29 cellular contexts compared by ENCODE assay signal in genomic region chr10:66803174-66803573, GRCh38.
"Had no signal": no experiment of that assay in that cellular context is flagged by ENCODE, and none has a peak within 500 bp of the region (broad histone marks: within the 10 kb centered on the region; RNA-seq: fewer than 3 reads in every experiment).

No MANE protein-coding gene starts in this region.

- H3K27ac Mint-ChIP-seq: immature natural killer cell; naive thymus-derived CD4-positive, alpha-beta T cell; natural killer cell treated with Interleukin-12 subunit alpha and Interleukin-12 subunit beta and Interleukin-15 and Interleukin-18, amount 100 ng/mL, for 72 hours; progenitor cell of endocrine pancreas; stimulated activated naive B cell treated with anti-CD40 and anti-IgM and Interleukin-4, amounts not matched to agents 10 μg/mL and 1 μg/mL and 100 μg/mL, for 72 hours had no signal

- H3K4me1 ChIP-seq: left lung, lower lobe of right lung, testis, thyroid gland, transverse colon, upper lobe of left lung, vagina had no signal

- H3K9me3 ChIP-seq: left lung, lower lobe of right lung, mucosa of descending colon, ovary, stomach, testis, thyroid gland, transverse colon, upper lobe of left lung, vagina had no signal

- H3K27ac ChIP-seq: left lung, lower lobe of right lung, ovary, skin epidermis, stomach, testis, thyroid gland, transverse colon, upper lobe of left lung, vagina had no signal

- H3K4me3 ChIP-seq: left lung, lower lobe of right lung, mucosa of descending colon, ovary, skin epidermis, stomach, testis, thyroid gland, transverse colon, upper lobe of left lung, vagina had no signal

- H3K36me3 Mint-ChIP-seq: immature natural killer cell; naive thymus-derived CD4-positive, alpha-beta T cell; stimulated activated naive B cell treated with anti-CD40 and anti-IgM and Interleukin-4, amounts not matched to agents 10 μg/mL and 1 μg/mL and 100 μg/mL, for 72 hours had no signal

- ATAC-seq: left colon; left lung; lower lobe of right lung; mucosa of descending colon; naive thymus-derived CD4-positive, alpha-beta T cell; natural killer cell treated with Interleukin-12 subunit alpha and Interleukin-12 subunit beta and Interleukin-15 and Interleukin-18, amount 100 ng/mL, for 72 hours; right cardiac atrium; sciatic nerve; stimulated activated naive B cell treated with anti-CD40 and anti-IgM and Interleukin-4, amounts not matched to agents 10 μg/mL and 1 μg/mL and 100 μg/mL, for 72 hours; stimulated activated naive CD8-positive, alpha-beta T cell treated with anti-CD3 and anti-CD28 coated beads, Interleukin-15, Interleukin-2, amounts not matched to agents 100 U/mL and 50 U/mL, for 24 hours had no signal

- H3K27me3 ChIP-seq: left lung, ovary, stomach, testis, thyroid gland, transverse colon, upper lobe of left lung, vagina had no signal

- FAIRE-seq: islet of Langerhans, kidney had no signal

- DNase-seq: hippocampal formation; immature natural killer cell; kidney; left colon; left lung; lower lobe of right lung; midbrain; mucosa of descending colon; naive thymus-derived CD4-positive, alpha-beta T cell; ovary; retina; right cardiac atrium; stimulated activated CD4-positive, alpha-beta T cell treated with anti-CD3 and anti-CD28 coated beads, Interleukin-12 subunit alpha, Interleukin-12 subunit beta, amount 100 ng/mL, for 4 hours; stimulated activated CD4-positive, alpha-beta T cell treated with anti-CD3 and anti-CD28 coated beads, Interleukin-15, amount 100 ng/mL, for 24 hours; stimulated activated CD4-positive, alpha-beta T cell treated with anti-CD3 and anti-CD28 coated beads, Interleukin-2, amount 100 ng/mL, for 24 hours; stimulated activated CD4-positive, alpha-beta T cell treated with anti-CD3 and anti-CD28 coated beads, Interleukin-4, amount 100 ng/mL, for 1 hour; stimulated activated naive B cell treated with anti-CD40 and anti-IgM and Interleukin-4, amounts not matched to agents 10 μg/mL and 1 μg/mL and 100 μg/mL, for 72 hours; stimulated activated naive CD8-positive, alpha-beta T cell treated with anti-CD3 and anti-CD28 coated beads, Interleukin-15, Interleukin-2, amounts not matched to agents 100 U/mL and 50 U/mL, for 24 hours; stomach; testis; thyroid gland; transverse colon; upper lobe of left lung had no signal

- H3K36me3 ChIP-seq: left lung, lower lobe of right lung, ovary, stomach, thyroid gland, transverse colon, upper lobe of left lung, vagina had no signal

- H3K4me1 Mint-ChIP-seq: immature natural killer cell; stimulated activated naive B cell treated with anti-CD40 and anti-IgM and Interleukin-4, amounts not matched to agents 10 μg/mL and 1 μg/mL and 100 μg/mL, for 72 hours had no signal

- H3K9me3 Mint-ChIP-seq: stimulated activated naive B cell treated with anti-CD40 and anti-IgM and Interleukin-4, amounts not matched to agents 10 μg/mL and 1 μg/mL and 100 μg/mL, for 72 hours had no signal

- H3K4me3 Mint-ChIP-seq: immature natural killer cell; naive thymus-derived CD4-positive, alpha-beta T cell; natural killer cell treated with Interleukin-12 subunit alpha and Interleukin-12 subunit beta and Interleukin-15 and Interleukin-18, amount 100 ng/mL, for 72 hours; stimulated activated naive B cell treated with anti-CD40 and anti-IgM and Interleukin-4, amounts not matched to agents 10 μg/mL and 1 μg/mL and 100 μg/mL, for 72 hours had no signal

- H3K27me3 Mint-ChIP-seq: naive thymus-derived CD4-positive, alpha-beta T cell; natural killer cell treated with Interleukin-12 subunit alpha and Interleukin-12 subunit beta and Interleukin-15 and Interleukin-18, amount 100 ng/mL, for 72 hours; progenitor cell of endocrine pancreas; stimulated activated naive B cell treated with anti-CD40 and anti-IgM and Interleukin-4, amounts not matched to agents 10 μg/mL and 1 μg/mL and 100 μg/mL, for 72 hours had no signal
